Comparison of ENCODE assay signal across 23 cellular contexts in the genomic region with DNA sequence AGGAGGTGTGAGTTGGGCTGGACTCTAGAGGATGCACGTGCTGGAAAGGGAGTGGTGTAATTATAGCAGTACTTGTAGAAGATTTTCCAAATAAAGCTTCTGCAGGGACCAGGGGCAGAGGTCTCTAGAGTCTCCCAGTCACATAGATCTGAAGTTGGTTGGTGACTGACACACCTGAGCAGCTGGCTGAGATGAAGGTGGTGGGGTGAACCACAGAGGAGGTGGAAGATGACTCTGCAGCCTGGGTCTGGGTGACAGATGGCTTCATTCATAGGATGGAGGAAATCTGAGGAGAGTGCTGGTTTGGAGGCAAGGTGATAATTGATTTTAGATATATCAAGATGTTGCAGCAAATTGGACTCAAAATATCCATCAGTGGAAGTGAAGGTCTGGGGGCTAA.
"Had no signal": no experiment of that assay in that cellular context is flagged by ENCODE, and none has a peak within 500 bp of the region (broad histone marks: within the 10 kb centered on the region; RNA-seq: fewer than 3 reads in every experiment).

No MANE protein-coding gene starts in this region.

- DNase-seq: activated naive CD4-positive, alpha-beta T cell treated with Interleukin-2 at 50 U/mL for 16 hours; colonic mucosa; erythroblast; foreskin melanocyte; glutamatergic neuron; hypothalamus; islet precursor cell; occipital lobe; posterior cingulate gyrus; sigmoid colon; spleen; transverse colon had no signal

- H3K4me3 Mint-ChIP-seq: activated T-helper 1 cell treated with anti-CD3 and anti-CD28 coated beads, Interleukin-12 subunit alpha, Interleukin-12 subunit beta, Interleukin-2, Interleukin-4 antibody, amounts not matched to agents 30 ng/mL and 10 ng/mL and 1 ng/mL, durations not matched to agents 14 hours and 24 hours and 36 hours; central memory CD8-positive, alpha-beta T cell; natural killer cell treated with Interleukin-12 subunit alpha and Interleukin-12 subunit beta and Interleukin-15 and Interleukin-18, amount 100 ng/mL, for 72 hours; stimulated activated naive CD8-positive, alpha-beta T cell treated with anti-CD3 and anti-CD28 coated beads, Interleukin-15, Interleukin-2, amounts not matched to agents 100 ng/mL and 50 ng/mL, for 24 hours; T-helper 2 cell treated with Interferon-gamma antibody and Interleukin-4, amounts not matched to agents 5 μg/mL and 100 μg/mL, for 36 hours had no signal

- H3K4me3 ChIP-seq: ascending aorta, colonic mucosa, lung, sigmoid colon, spleen, suprapubic skin, transverse colon, vagina had no signal

- H3K36me3 ChIP-seq: ascending aorta, colonic mucosa, sigmoid colon, spleen, suprapubic skin, transverse colon, vagina had no signal

- H3K27ac ChIP-seq: ascending aorta, colonic mucosa, sigmoid colon, suprapubic skin, transverse colon, vagina had no signal

- ATAC-seq: natural killer cell treated with Interleukin-12 subunit alpha and Interleukin-12 subunit beta and Interleukin-15 and Interleukin-18, amount 100 ng/mL, for 72 hours had no signal

- H3K27me3 ChIP-seq: ascending aorta, colonic mucosa, sigmoid colon, spleen, suprapubic skin, transverse colon, vagina had no signal

- H3K4me1 ChIP-seq: ascending aorta, colonic mucosa, sigmoid colon, suprapubic skin, vagina had no signal

- H3K27ac Mint-ChIP-seq: activated T-helper 1 cell treated with anti-CD3 and anti-CD28 coated beads, Interleukin-12 subunit alpha, Interleukin-12 subunit beta, Interleukin-2, Interleukin-4 antibody, amounts not matched to agents 30 ng/mL and 10 ng/mL and 1 ng/mL, durations not matched to agents 14 hours and 24 hours and 36 hours; stimulated activated naive CD8-positive, alpha-beta T cell treated with anti-CD3 and anti-CD28 coated beads, Interleukin-15, Interleukin-2, amounts not matched to agents 100 ng/mL and 50 ng/mL, for 24 hours; T-helper 2 cell treated with Interferon-gamma antibody and Interleukin-4, amounts not matched to agents 5 μg/mL and 100 μg/mL, for 36 hours had no signal

- H3K9me3 ChIP-seq: ascending aorta, colonic mucosa, sigmoid colon, spleen, suprapubic skin, transverse colon, vagina had no signal

- H3K36me3 Mint-ChIP-seq: natural killer cell treated with Interleukin-12 subunit alpha and Interleukin-12 subunit beta and Interleukin-15 and Interleukin-18, amount 100 ng/mL, for 72 hours had no signal

- H3K4me1 Mint-ChIP-seq: central memory CD8-positive, alpha-beta T cell had no signal

- H3K9me3 Mint-ChIP-seq: central memory CD8-positive, alpha-beta T cell; natural killer cell treated with Interleukin-12 subunit alpha and Interleukin-12 subunit beta and Interleukin-15 and Interleukin-18, amount 100 ng/mL, for 72 hours; stimulated activated naive CD8-positive, alpha-beta T cell treated with anti-CD3 and anti-CD28 coated beads, Interleukin-15, Interleukin-2, amounts not matched to agents 100 ng/mL and 50 ng/mL, for 24 hours had no signal

- H3K27me3 Mint-ChIP-seq: central memory CD8-positive, alpha-beta T cell; natural killer cell treated with Interleukin-12 subunit alpha and Interleukin-12 subunit beta and Interleukin-15 and Interleukin-18, amount 100 ng/mL, for 72 hours; stimulated activated naive CD8-positive, alpha-beta T cell treated with anti-CD3 and anti-CD28 coated beads, Interleukin-15, Interleukin-2, amounts not matched to agents 100 ng/mL and 50 ng/mL, for 24 hours had no signal

- FAIRE-seq: endometrium, TTC549 had no signal
